In genomic region chr19:17069249-17069648, GRCh38 we compare ENCODE assay signal across 1 cellular context.
TF ChIP-seq lines count a peak whose summit lies in the region.

No MANE protein-coding gene starts in this region.

TF ChIP-seq in H1, 55 proteins besides CTCF, POLR2A, EP300 and RAD21:
- TF ChIP-seq SIX5 (IDR thresholded peaks at IDR 0.05; ENCODE audit: low read depth, low read length) (no peak), CREB1 (IDR thresholded peaks at IDR 0.05) (no peak), POU5F1 (IDR thresholded peaks at IDR 0.05; ENCODE audit: low read depth, low read length) (no peak), JUN (IDR thresholded peaks at IDR 0.05; ENCODE audit: low read depth, low read length) (no peak), USF2 (IDR thresholded peaks at IDR 0.05; ENCODE audit: low read length) (no peak), BACH1 (IDR thresholded peaks at IDR 0.05; ENCODE audit: low read length) (no peak), KDM1A (IDR thresholded peaks at IDR 0.05; ENCODE audit: borderline replicate concordance, low read length) (no peak), NRF1 (IDR thresholded peaks at IDR 0.05; ENCODE audit: low read depth, low read length) (no peak), HDAC2 (IDR thresholded peaks at IDR 0.05; ENCODE audit: borderline replicate concordance in 1 of 2, low read depth in 2 of 2, low read length in 2 of 2) (no peak), E2F6 (IDR thresholded peaks at IDR 0.05) (no peak), CBX5 (IDR thresholded peaks at IDR 0.05; ENCODE audit: low read depth, low read length) (no peak), CHD1 (IDR thresholded peaks at IDR 0.05; ENCODE audit: low read depth, low read length) (no peak), RNF2 (IDR thresholded peaks at IDR 0.05; ENCODE audit: borderline replicate concordance, low read depth, low read length, missing control alignments, poor library complexity, severe bottlenecking) (no peak)
TF ChIP-seq in H1: peak in this region for 0.
